12 cellular contexts compared by ENCODE assay signal in genomic region chr3:191438150-191438814, GRCh38. TPM values are rescaled to one million over a fixed set of nuclear protein-coding genes. Genes with fewer than 3 reads are reported as not detected.
"Had no signal": no experiment of that assay in that cellular context is flagged by ENCODE, and none has a peak within 500 bp of the region (broad histone marks: within the 10 kb centered on the region; RNA-seq: fewer than 3 reads in every experiment).

No MANE protein-coding gene starts in this region.

- ATAC-seq: GM23338, HCT116 had no signal

- H3K4me3 ChIP-seq: GM23248, GM23338, HAP-1 had no signal

- H3K36me3 ChIP-seq: HAP-1 had no signal

- FAIRE-seq: H1, H54 had no signal

- H3K4me2 ChIP-seq: GM23338 had no signal

- H2AFZ ChIP-seq: GM23248, GM23338 had no signal

- DNase-seq: GM23248, GOT3, H7, H9, HCEC 1CT, HFFc6 had no signal

- H3K9me3 ChIP-seq: HAP-1 had no signal

- H3K27ac ChIP-seq: GM23248 had no signal

- H3K4me1 ChIP-seq: HAP-1 had no signal

- H3K9ac ChIP-seq: GM23248 had no signal

RNA-seq across cellular contexts. Expression of gene PYDC2, which starts 22.7 kb away (rescaled TPM):
- total RNA-seq: GM23248, GM23338, H1, H4, H7, H9, HFFc6 had no signal
- polyA plus RNA-seq: GM23248, GM23338, H1 had no signal
